In genomic region chr18:35247412-35248249, GRCh38 we compare ENCODE assay signal across 18 cellular contexts. TPM values are rescaled to one million over a fixed set of nuclear protein-coding genes. Genes with fewer than 3 reads are reported as not detected.
DNase-seq lines count a peak whose midpoint lies in the region; ATAC-seq and TF ChIP-seq lines count a peak whose summit lies in the region.
"Had no signal": no experiment of that assay in that cellular context is flagged by ENCODE, and none has a peak within 500 bp of the region (broad histone marks: within the 10 kb centered on the region; RNA-seq: fewer than 3 reads in every experiment).

No MANE protein-coding gene starts in this region.

- H3K9me2 ChIP-seq in MM.1S (replicated peaks; ENCODE audit: insufficient read depth, low read length): no peaks in the 10 kb centered on the region

- no peak overlapping the region for H3K27ac ChIP-seq in MM.1S (ENCODE audit: low read length)
- H3K27ac ChIP-seq: 22Rv1, parathyroid adenoma, tibial nerve had no signal

- H3K9me3 Mint-ChIP-seq in activated B cell treated with CpG ODN at 0.5 μM for 24 hours: peaks cover 25% of the 10 kb centered on the region
- peaks cover 33% of the 10 kb centered on the region for H3K9me3 Mint-ChIP-seq in stimulated activated memory B cell treated with anti-CD40 and anti-IgM and Interleukin-4, amounts not matched to agents 10 μg/mL and 1 μg/mL and 100 μg/mL, for 72 hours
- H3K9me3 Mint-ChIP-seq: GM23338, WTC11 had no signal

- 0 out of 2 replicates have a peak, but pooled peaks cover 8% of the 10 kb centered on the region for H3K36me3 ChIP-seq in MM.1S (replicated peaks; ENCODE audit: insufficient read depth, low read length)

- no peaks in the 10 kb centered on the region for H3K9me3 ChIP-seq in MM.1S (replicated peaks; ENCODE audit: insufficient read depth, low read length)

- H3K79me2 ChIP-seq in MM.1S (ENCODE audit: low read length): peaks cover under 1% of the 10 kb centered on the region; the same call in 1 of the 2 replicates

- DNase-seq in SIG-M5 treated with dmso at 0.1 percent for 504 hours (lab: John Stamatoyannopoulos, UW; ENCODE audit: unreplicated experiment) (peak; percentile 26), SIG-M5 (lab: John Stamatoyannopoulos, UW) (no peak), MM.1S (no peak), activated B cell treated with CpG ODN at 0.5 μM for 24 hours (no peak), dedifferentiated amniotic fluid mesenchymal stem cell (ENCODE audit: extremely low spot score) (no peak), SW 1271 (lab: John Stamatoyannopoulos, UW) (no peak), NCI-H146 (lab: John Stamatoyannopoulos, UW) (no peak)
- DNase-seq: amniotic stem cell; CD4-positive, alpha-beta memory T cell; left colon; NCI-H2081 treated with DMSO at 0.1 percent for 48 hours; T-helper 1 cell had no signal

- H3F3A ChIP-seq in MM.1S (ENCODE audit: insufficient read depth, low read length): no peaks in the 10 kb centered on the region

- POLR2A ChIA-PET in activated B cell treated with CpG ODN at 0.5 μM for 24 hours (lab: Charles Lee): interaction anchor here (1.1 to 1.8 kb wide), 2 partner anchors 19 to 42 kb away, joined by 8 read pairs; partner anchors contain the start of gene ZSCAN30

- peak overlapping the region; percentile 90 for H3K27ac Mint-ChIP-seq in activated B cell treated with CpG ODN at 0.5 μM for 24 hours
- peak overlapping the region; percentile 66 for H3K27ac Mint-ChIP-seq in stimulated activated memory B cell treated with anti-CD40 and anti-IgM and Interleukin-4, amounts not matched to agents 10 μg/mL and 1 μg/mL and 100 μg/mL, for 72 hours
- H3K27ac Mint-ChIP-seq: GM23338, WTC11 had no signal

- CTCF ChIA-PET in activated B cell treated with CpG ODN at 0.5 μM for 24 hours (lab: Charles Lee): interaction anchor here (1.0 to 2.1 kb wide), 2 partner anchors 20 to 160 kb away, joined by 3 to 6 read pairs; no protein-coding TSS in a partner anchor

- H3K36me3 Mint-ChIP-seq in activated B cell treated with CpG ODN at 0.5 μM for 24 hours (ENCODE audit: low read depth): peaks cover 90% of the 10 kb centered on the region
- peaks cover 94% of the 10 kb centered on the region for H3K36me3 Mint-ChIP-seq in stimulated activated memory B cell treated with anti-CD40 and anti-IgM and Interleukin-4, amounts not matched to agents 10 μg/mL and 1 μg/mL and 100 μg/mL, for 72 hours

- TF ChIP-seq CTCF in MM.1S (IDR thresholded peaks at IDR 0.05; ENCODE audit: low read length) (no peak), activated B cell treated with CpG ODN at 0.5 μM for 24 hours (IDR thresholded peaks at IDR 0.05) (no peak)

- H3K27me3 ChIP-seq in MM.1S (replicated peaks; ENCODE audit: insufficient read depth, low read length): no peaks in the 10 kb centered on the region
- H3K27me3 ChIP-seq: tibial nerve had no signal

- peak overlapping the region; percentile 60 for H3K4me3 Mint-ChIP-seq in activated B cell treated with CpG ODN at 0.5 μM for 24 hours
- H3K4me3 Mint-ChIP-seq in stimulated activated memory B cell treated with anti-CD40 and anti-IgM and Interleukin-4, amounts not matched to agents 10 μg/mL and 1 μg/mL and 100 μg/mL, for 72 hours: peak overlapping the region; percentile 49
- H3K4me3 Mint-ChIP-seq: CD4-positive, alpha-beta memory T cell; GM23338; WTC11 had no signal

- H3K4me2 ChIP-seq in MM.1S (ENCODE audit: low read depth, low read length): 0 out of 2 replicates have a peak overlapping the region, but pooled peaks have one; percentile 6
- H3K4me2 ChIP-seq: GM23338 had no signal

- peaks cover 43% of the 10 kb centered on the region for H3K4me1 Mint-ChIP-seq in activated B cell treated with CpG ODN at 0.5 μM for 24 hours
- H3K4me1 Mint-ChIP-seq in stimulated activated memory B cell treated with anti-CD40 and anti-IgM and Interleukin-4, amounts not matched to agents 10 μg/mL and 1 μg/mL and 100 μg/mL, for 72 hours: peaks cover 35% of the 10 kb centered on the region

- H3K4me3 ChIP-seq in MM.1S (ENCODE audit: low read length): no peak overlapping the region
- H3K4me3 ChIP-seq: GM23338, tibial nerve had no signal

- no peaks in the 10 kb centered on the region for H4K20me1 ChIP-seq in MM.1S (ENCODE audit: insufficient read depth, low read length)

- H2AFZ ChIP-seq in MM.1S (ENCODE audit: low read length): no peak overlapping the region
- H2AFZ ChIP-seq: GM23338, parathyroid adenoma had no signal

- H3K9ac ChIP-seq in MM.1S (ENCODE audit: low read length): no peak overlapping the region
- H3K9ac ChIP-seq: parathyroid adenoma had no signal

- ATAC-seq in activated B cell treated with CpG ODN at 0.5 μM for 24 hours (ENCODE audit: low read depth): peak; percentile 94
- peak; percentile 84 for ATAC-seq in stimulated activated memory B cell treated with anti-CD40 and anti-IgM and Interleukin-4, amounts not matched to agents 10 μg/mL and 1 μg/mL and 100 μg/mL, for 72 hours
- ATAC-seq: GM23338, left colon, WTC11 had no signal

- no peaks in the 10 kb centered on the region for H3K27me3 Mint-ChIP-seq in activated B cell treated with CpG ODN at 0.5 μM for 24 hours
- no peaks in the 10 kb centered on the region for H3K27me3 Mint-ChIP-seq in stimulated activated memory B cell treated with anti-CD40 and anti-IgM and Interleukin-4, amounts not matched to agents 10 μg/mL and 1 μg/mL and 100 μg/mL, for 72 hours
- H3K27me3 Mint-ChIP-seq: CD4-positive, alpha-beta memory T cell had no signal

- H3K4me1 ChIP-seq in MM.1S (ENCODE audit: low read length): peaks cover 4% of the 10 kb centered on the region; the same call in 1 of the 2 replicates
- H3K4me1 ChIP-seq: parathyroid adenoma had no signal

- intact Hi-C loops in activated B cell treated with CpG ODN at 0.5 μM for 24 hours (cut with micrococcal nuclease): loop anchor here (1.0 to 2.0 kb wide), 2 partner anchors 20 to 43 kb away; partner anchors contain the start of gene ZSCAN30

RNA-seq across cellular contexts. Expression of gene ZNF397, which starts 6.8 kb away (rescaled TPM):
- total RNA-seq in activated B cell treated with CpG ODN at 0.5 μM for 24 hours: 35.2 and 48.7 TPM in 2 replicates

RNA-seq across cellular contexts. Expression of gene ZSCAN30, which starts 42.4 kb away (rescaled TPM):
- total RNA-seq in activated B cell treated with CpG ODN at 0.5 μM for 24 hours: 21.2 and 23.8 TPM in 2 replicates
